16 cellular contexts compared by ENCODE assay signal in the genomic region with DNA sequence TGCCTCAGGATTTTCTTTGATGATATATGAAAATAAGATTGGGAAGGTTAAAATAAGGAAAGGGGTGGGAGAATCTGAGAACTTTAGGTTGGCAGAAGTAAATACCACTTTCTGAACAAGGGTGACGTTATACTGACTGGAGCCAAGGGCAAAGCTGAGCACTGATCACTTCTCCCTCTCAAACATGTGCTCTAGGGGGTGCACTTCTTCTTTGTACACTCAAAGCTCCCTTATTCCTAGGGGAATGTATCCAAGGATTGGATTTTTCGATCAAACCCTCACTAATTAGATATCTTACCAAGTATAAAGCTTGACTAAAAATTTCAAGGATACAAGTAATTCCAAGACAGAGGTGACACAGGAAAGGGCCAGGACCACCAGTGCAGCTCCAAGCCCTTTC.
DNase-seq lines count a peak whose midpoint lies in the region; ATAC-seq and TF ChIP-seq lines count a peak whose summit lies in the region.
"Had no signal": no experiment of that assay in that cellular context is flagged by ENCODE, and none has a peak within 500 bp of the region (broad histone marks: within the 10 kb centered on the region; RNA-seq: fewer than 3 reads in every experiment).

No MANE protein-coding gene starts in this region.

- TF ChIP-seq CTCF in LNCaP clone FGC (IDR thresholded peaks at IDR 0.05; ENCODE audit: control insufficient read depth, extremely low read depth, insufficient read depth) = 0 out of 2 replicates have a peak, but pooled peaks have one; percentile 16
- TF ChIP-seq CTCF in brain microvascular endothelial cell (IDR thresholded peaks at IDR 0.05; ENCODE audit: low read depth, low read length, missing control alignments) = peak; percentile 48

- no peak overlapping the region for H3K27ac ChIP-seq in brain microvascular endothelial cell
- H3K27ac ChIP-seq: BLaER1, tibial nerve had no signal

- in situ Hi-C loops in brain microvascular endothelial cell (cut with HindIII; ENCODE audit: low pct_ligation_motif_present, low sequenced_read_pairs) = no loop called here

- no peaks in the 10 kb centered on the region for H3K36me3 ChIP-seq in brain microvascular endothelial cell (replicated peaks)
- H3K36me3 ChIP-seq: tibial nerve had no signal

- no peaks in the 10 kb centered on the region for H3K27me3 ChIP-seq in brain microvascular endothelial cell (replicated peaks)
- H3K27me3 ChIP-seq: BLaER1, tibial nerve had no signal

- no peak overlapping the region for H3K4me3 ChIP-seq in LNCaP clone FGC (ENCODE audit: low read depth, low read length)
- no peak overlapping the region for H3K4me3 ChIP-seq in brain microvascular endothelial cell (ENCODE audit: low read depth, low read length)
- H3K4me3 ChIP-seq: BLaER1, tibial nerve had no signal

- ATAC-seq in GM18517 (IDR thresholded peaks at IDR 0.05; ENCODE audit: unreplicated experiment) (no peak), GM18909 (IDR thresholded peaks at IDR 0.05; ENCODE audit: poor library complexity, unreplicated experiment) (no peak)
- ATAC-seq: activated naive CD4-positive, alpha-beta T cell treated with anti-CD3 and anti-CD28 coated beads, Interleukin-2, amount 50 U/mL, for 72 hours; left colon had no signal

- peak; percentile 13 for DNase-seq in ELR (ENCODE audit: low read depth)
- DNase-seq in LNCaP clone FGC (ENCODE audit: low read depth) = no peak
- DNase-seq in brain microvascular endothelial cell = no peak
- DNase-seq in midbrain (lab: John Stamatoyannopoulos, UW) = peak; percentile 16
- DNase-seq in stimulated activated naive CD4-positive, alpha-beta T cell (lab: John Stamatoyannopoulos, UW) = no peak
- no peak for DNase-seq in activated CD4-positive, alpha-beta T cell treated with anti-CD3 and anti-CD28 coated beads for 1 hour
- DNase-seq: activated CD4-positive, alpha-beta T cell treated with anti-CD3 and anti-CD28 coated beads for 48 hours; Karpas-422; left colon; occipital lobe; T1000 had no signal

Comparison
In these comparisons a context has a peak if more than half of its experiments do, and no peak if none do; other contexts are left out.
1. DNase-seq: peak in ELR (single experiment) and midbrain (single experiment); none in LNCaP clone FGC (single experiment), brain microvascular endothelial cell (single experiment), stimulated activated naive CD4-positive, alpha-beta T cell (0 of 6) and activated CD4-positive, alpha-beta T cell treated with anti-CD3 and anti-CD28 coated beads for 1 hour (single experiment).